25 cellular contexts compared by ENCODE assay signal in genomic region chr7:135571834-135572233, GRCh38.
"Had no signal": no experiment of that assay in that cellular context is flagged by ENCODE, and none has a peak within 500 bp of the region (broad histone marks: within the 10 kb centered on the region; RNA-seq: fewer than 3 reads in every experiment).

No MANE protein-coding gene starts in this region.

- H3K4me3 ChIP-seq: colonic mucosa, esophagus muscularis mucosa, gastroesophageal sphincter, heart left ventricle, hepatocyte, lower lobe of right lung, mucosa of descending colon had no signal

- H3K4me2 ChIP-seq: hepatocyte had no signal

- H3K27me3 ChIP-seq: colonic mucosa, esophagus muscularis mucosa, foreskin keratinocyte, gastroesophageal sphincter, heart left ventricle, hepatocyte had no signal

- H3K4me3 Mint-ChIP-seq: dendritic cell treated with granulocyte-macrophage colony-stimulating factor and Interleukin-4, amounts not matched to agents 40 ng/mL and 50 ng/mL, for 4 days; effector memory CD8-positive, alpha-beta T cell; endodermal cell; immature natural killer cell; mesothelial cell of epicardium had no signal

- H3K27me3 Mint-ChIP-seq: dendritic cell treated with granulocyte-macrophage colony-stimulating factor and Interleukin-4, amounts not matched to agents 40 ng/mL and 50 ng/mL, for 4 days; effector memory CD8-positive, alpha-beta T cell had no signal

- ATAC-seq: effector memory CD8-positive, alpha-beta T cell; foreskin keratinocyte; gastroesophageal sphincter; heart left ventricle; left colon; left lobe of liver; left ventricle myocardium superior; lower lobe of right lung; mucosa of descending colon had no signal

- H3K9me3 ChIP-seq: colonic mucosa, esophagus muscularis mucosa, gastroesophageal sphincter, heart left ventricle, lower lobe of right lung, mucosa of descending colon had no signal

- H3K4me1 ChIP-seq: colonic mucosa, foreskin keratinocyte, lower lobe of right lung had no signal

- H2AFZ ChIP-seq: hepatocyte had no signal

- H3K4me1 Mint-ChIP-seq: endodermal cell, mesothelial cell of epicardium had no signal

- H3K27ac Mint-ChIP-seq: dendritic cell treated with granulocyte-macrophage colony-stimulating factor and Interleukin-4, amounts not matched to agents 40 ng/mL and 50 ng/mL, for 4 days; effector memory CD8-positive, alpha-beta T cell; endodermal cell; immature natural killer cell; mesothelial cell of epicardium had no signal

- H3K27ac ChIP-seq: colonic mucosa, esophagus muscularis mucosa, foreskin keratinocyte, gastroesophageal sphincter, heart left ventricle, hepatocyte, lower lobe of right lung had no signal

- FAIRE-seq: endometrium, frontal cortex had no signal

- DNase-seq: colonic mucosa; cortex of kidney; effector CD8-positive, alpha-beta T cell; effector memory CD8-positive, alpha-beta T cell; endodermal cell; foreskin keratinocyte; heart left ventricle; hypothalamus; immature natural killer cell; islet precursor cell; kidney; kidney glomerular epithelial cell; left colon; left ventricle myocardium superior; lower lobe of right lung; mesenchymal stem cell; mucosa of descending colon had no signal

- H3K9me3 Mint-ChIP-seq: dendritic cell treated with granulocyte-macrophage colony-stimulating factor and Interleukin-4, amounts not matched to agents 40 ng/mL and 50 ng/mL, for 4 days; effector memory CD8-positive, alpha-beta T cell; endodermal cell; immature natural killer cell; mesothelial cell of epicardium had no signal
